26 cellular contexts compared by ENCODE assay signal in genomic region chr1:117013310-117013850, GRCh38. TPM values are rescaled to one million over a fixed set of nuclear protein-coding genes. Genes with fewer than 3 reads are reported as not detected.
DNase-seq lines count a peak whose midpoint lies in the region; ATAC-seq and TF ChIP-seq lines count a peak whose summit lies in the region.
"Had no signal": no experiment of that assay in that cellular context is flagged by ENCODE, and none has a peak within 500 bp of the region (broad histone marks: within the 10 kb centered on the region; RNA-seq: fewer than 3 reads in every experiment).

No MANE protein-coding gene starts in this region.

- ATAC-seq in HG02759 (IDR thresholded peaks at IDR 0.05; ENCODE audit: unreplicated experiment), result no peak
- ATAC-seq: heart right ventricle, HepG2, Panc1, SK-N-SH treated with all-trans-retinoic acid at 6 μM for 48 hours had no signal

- no peak overlapping the region for H3K4me3 Mint-ChIP-seq in activated T-cell treated with anti-CD3 and anti-CD28 coated beads, Interleukin-2, amount 50 U/mL, for 24 hours
- H3K4me3 Mint-ChIP-seq: endodermal cell had no signal

- no peak for DNase-seq in activated T-cell treated with anti-CD3 and anti-CD28 coated beads, Interleukin-2, amount 50 U/mL, for 24 hours
- DNase-seq in activated T-cell treated with anti-CD3 and anti-CD28 coated beads for 4 hours (no peak), NCI-H345 (lab: John Stamatoyannopoulos, UW) (peak; percentile 68), thyroid gland (peak; percentile 70 to 72), testis (no peak)
- no peak for DNase-seq in stimulated activated CD4-positive, alpha-beta T cell treated with anti-CD3 and anti-CD28 coated beads, Interleukin-1b, Interleukin-23, amount 100 ng/mL, for 48 hours
- DNase-seq: activated CD4-positive, alpha-beta T cell treated with anti-CD3 and anti-CD28 coated beads for 4 hours; activated CD8-positive, alpha-beta memory T cell treated with anti-CD3 and anti-CD28 coated beads, Interleukin-2, amount 50 U/mL, for 4 hours; activated gamma-delta T cell treated with Interleukin-2 at 50 U/mL for 16 hours; anterior cingulate cortex; CD4-positive, CD25-positive, alpha-beta regulatory T cell; endodermal cell; heart right ventricle; MM.1S; NCI-H1930; NCI-H524 treated with DMSO at 0.1 percent for 48 hours; posterior cingulate gyrus; small intestine; stimulated activated CD4-positive, alpha-beta T cell treated with anti-CD3 and anti-CD28 coated beads, Interleukin-4, amount 100 ng/mL, for 4 hours; T1000 had no signal

- H3K36me3 ChIP-seq in esophagus (ENCODE audit: control insufficient read depth in 2 of 2, insufficient read depth in 2 of 2, low read length in 1 of 2), result peaks cover 0 to 2% of the 10 kb centered on the region in 2 donors
- no peaks in the 10 kb centered on the region for H3K36me3 ChIP-seq in thyroid gland
- H3K36me3 ChIP-seq in testis (ENCODE audit: low read depth, missing control alignments), result no peaks in the 10 kb centered on the region
- H3K36me3 ChIP-seq: heart right ventricle had no signal

- H3K4me3 ChIP-seq in esophagus (ENCODE audit: low read depth in 1 of 2, low read length in 2 of 2) (no peak overlapping the region), thyroid gland (replicated peaks in 1 of 3) (no peak overlapping the region), testis (no peak overlapping the region)
- H3K4me3 ChIP-seq: heart right ventricle, lung had no signal

- H3K27me3 Mint-ChIP-seq in activated T-cell treated with anti-CD3 and anti-CD28 coated beads, Interleukin-2, amount 50 U/mL, for 24 hours, result no peaks in the 10 kb centered on the region
- H3K27me3 Mint-ChIP-seq: CD4-positive, CD25-positive, alpha-beta regulatory T cell had no signal

- 61 to 67% methylated on average over 5 of the region's 5 CpGs for WGBS in esophagus, 2 donors
- WGBS in thyroid gland, 2 donors, result 68 to 73% methylated on average over 3 to 5 of the region's 5 CpGs
- 96% methylated on average over 4 to 5 of the region's 5 CpGs for WGBS in testis, 2 donors

- no peaks in the 10 kb centered on the region for H3K9me3 Mint-ChIP-seq in activated T-cell treated with anti-CD3 and anti-CD28 coated beads, Interleukin-2, amount 50 U/mL, for 24 hours
- H3K9me3 Mint-ChIP-seq: CD4-positive, CD25-positive, alpha-beta regulatory T cell; endodermal cell had no signal

- H3K27me3 ChIP-seq in esophagus (ENCODE audit: control insufficient read depth in 1 of 2, insufficient read depth in 2 of 2, low read length in 2 of 2) (no peaks in the 10 kb centered on the region), thyroid gland (no peaks in the 10 kb centered on the region), testis (no peaks in the 10 kb centered on the region)
- H3K27me3 ChIP-seq: heart right ventricle had no signal

- no peaks in the 10 kb centered on the region for H3K9me3 ChIP-seq in esophagus (ENCODE audit: control insufficient read depth in 2 of 2, insufficient read depth in 1 of 2, low read depth in 1 of 2, low read length in 1 of 2)
- no peaks in the 10 kb centered on the region for H3K9me3 ChIP-seq in thyroid gland
- no peaks in the 10 kb centered on the region for H3K9me3 ChIP-seq in testis
- H3K9me3 ChIP-seq: heart right ventricle had no signal

- H3K36me3 Mint-ChIP-seq in activated T-cell treated with anti-CD3 and anti-CD28 coated beads, Interleukin-2, amount 50 U/mL, for 24 hours (ENCODE audit: low read depth), result no peaks in the 10 kb centered on the region

- TF ChIP-seq POLR2A in thyroid gland (IDR thresholded peaks at IDR 0.05) (no peak), testis (IDR thresholded peaks at IDR 0.05) (no peak)

- intact Hi-C loops in thyroid gland (cut with DNase I) (no loop called here), testis (cut with DNase I; ENCODE audit: low total_unique reads) (no loop called here)

- peak overlapping the region; percentile 20 to 37 for H3K27ac ChIP-seq in esophagus (ENCODE audit: low read depth in 2 of 2, low read length in 1 of 2)
- no peak overlapping the region for H3K27ac ChIP-seq in thyroid gland
- no peak overlapping the region for H3K27ac ChIP-seq in testis
- H3K27ac ChIP-seq: heart right ventricle had no signal

- H3K27ac Mint-ChIP-seq in activated T-cell treated with anti-CD3 and anti-CD28 coated beads, Interleukin-2, amount 50 U/mL, for 24 hours, result peak overlapping the region; percentile 31
- H3K27ac Mint-ChIP-seq: endodermal cell had no signal

- no peak for TF ChIP-seq CTCF in thyroid gland (IDR thresholded peaks at IDR 0.05)
- no peak for TF ChIP-seq CTCF in testis (IDR thresholded peaks at IDR 0.05)

- peaks cover 67% of the 10 kb centered on the region for H3K4me1 Mint-ChIP-seq in activated T-cell treated with anti-CD3 and anti-CD28 coated beads, Interleukin-2, amount 50 U/mL, for 24 hours (ENCODE audit: low read depth)

- H3K4me1 ChIP-seq in esophagus (ENCODE audit: control insufficient read depth in 2 of 2, insufficient read depth in 2 of 2, low read length in 1 of 2) (peaks cover 0 to 3% of the 10 kb centered on the region in 2 donors), thyroid gland (no peaks in the 10 kb centered on the region), testis (peaks cover 14% of the 10 kb centered on the region)

RNA-seq across cellular contexts. Expression of gene CD101, which starts 11.8 kb away (rescaled TPM):
- polyA plus RNA-seq in esophagus (1 to 10 TPM; 1.5 to 2.9 TPM), testis (ENCODE audit: insufficient read depth, low read depth, low replicate concordance) (1.4 TPM)
- total RNA-seq in thyroid gland (1 to 10 TPM in 1 of 4 donors, under 1 TPM in 3; 0.13 to 1.3 (median 0.73) TPM), testis (1 to 10 TPM in 1 of 2 donors, under 1 TPM in 1; 0.79 to 1.2 TPM)

RNA-seq across cellular contexts. Expression of gene TTF2, which starts 46.7 kb away (rescaled TPM):
- polyA plus RNA-seq in esophagus (1 to 10 TPM; 5.7 to 6.7 TPM), testis (ENCODE audit: insufficient read depth, low read depth, low replicate concordance) (20.2 TPM)
- total RNA-seq in thyroid gland (10 to 100 TPM in 3 of 4 donors, 1 to 10 TPM in 1; 6.0 to 32.3 (median 17.2) TPM), testis (10 to 100 TPM; 20.8 to 26.5 TPM)

Comparison
In these comparisons a context has a peak if more than half of its experiments do, and no peak if none do; other contexts are left out.
1. DNase-seq: peak in NCI-H345 (single experiment) and thyroid gland (2 of 2); none in activated T-cell treated with anti-CD3 and anti-CD28 coated beads, Interleukin-2, amount 50 U/mL, for 24 hours (single experiment), activated T-cell treated with anti-CD3 and anti-CD28 coated beads for 4 hours (single experiment), testis (single experiment) and stimulated activated CD4-positive, alpha-beta T cell treated with anti-CD3 and anti-CD28 coated beads, Interleukin-1b, Interleukin-23, amount 100 ng/mL, for 48 hours (single experiment).
2. H3K27ac ChIP-seq: peak in esophagus (2 of 2); none in thyroid gland (0 of 3) and testis (0 of 2).